Comparison of ENCODE assay signal across 24 cellular contexts in the genomic region with DNA sequence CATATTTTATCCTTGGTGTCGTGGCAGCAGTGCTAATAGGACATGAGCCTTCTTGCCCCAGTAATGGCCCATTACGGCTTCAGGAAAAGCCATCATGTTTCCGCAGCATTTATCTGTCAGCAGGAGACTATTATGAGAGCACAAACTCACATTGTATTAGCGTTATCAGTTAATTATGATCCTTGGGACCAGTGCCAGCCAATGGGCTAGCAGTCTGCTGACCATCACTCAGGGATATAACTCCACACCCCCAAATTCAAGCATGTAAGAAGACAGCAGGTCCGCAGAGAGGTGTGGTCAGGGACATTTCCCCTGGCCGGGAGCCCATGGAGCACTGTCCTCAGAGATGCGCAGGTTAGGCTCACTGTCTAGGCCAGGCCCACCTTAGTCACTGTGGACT. TPM values are rescaled to one million over a fixed set of nuclear protein-coding genes. Genes with fewer than 3 reads are reported as not detected.
A peak's percentile ranks its signal among the peaks of the same experiment; 100 is the strongest.
DNase-seq lines count a peak whose midpoint lies in the region; ATAC-seq and TF ChIP-seq lines count a peak whose summit lies in the region.
"Had no signal": no experiment of that assay in that cellular context is flagged by ENCODE, and none has a peak within 500 bp of the region (broad histone marks: within the 10 kb centered on the region; RNA-seq: fewer than 3 reads in every experiment).

No MANE protein-coding gene starts in this region.

- H2AFZ ChIP-seq in SK-N-SH (ENCODE audit: low read depth) = no peak overlapping the region
- H2AFZ ChIP-seq: GM23338 had no signal

- H3K27me3 ChIP-seq in SK-N-SH (ENCODE audit: insufficient read depth) = peaks cover 54% of the 10 kb centered on the region

- H4K20me1 ChIP-seq in SK-N-SH (ENCODE audit: insufficient read depth) = no peaks in the 10 kb centered on the region

- no peak for TF ChIP-seq RAD21 in SK-N-SH (IDR thresholded peaks at IDR 0.05; ENCODE audit: low read length)

- no peaks in the 10 kb centered on the region for H3K79me2 ChIP-seq in SK-N-SH (ENCODE audit: insufficient read depth)

- POLR2A ChIA-PET in SK-N-SH (lab: Yijun Ruan, JAX) = no interaction called here

- H3F3A ChIP-seq in SK-N-SH (replicated peaks; ENCODE audit: insufficient read depth) = no peaks in the 10 kb centered on the region

- no peak for TF ChIP-seq EP300 in SK-N-SH (IDR thresholded peaks at IDR 0.05; ENCODE audit: borderline replicate concordance in 1 of 2, low read depth in 1 of 2, low read length in 1 of 2)

- no peak overlapping the region for H3K4me3 ChIP-seq in SK-N-SH (ENCODE audit: low read depth in 2 of 2, low read length in 1 of 2)
- H3K4me3 ChIP-seq: BLaER1 treated with 17β-estradiol and CSF1 and Interleukin-3, amounts not matched to agents 10 nM and 100 nM; GM23338 had no signal

- H3K27ac ChIP-seq in SK-N-SH (ENCODE audit: low read depth in 2 of 2, low read length in 1 of 2) (no peak overlapping the region), substantia nigra (ENCODE audit: low read depth, low read length, poor library complexity, severe bottlenecking) (no peak overlapping the region)
- H3K27ac ChIP-seq: 22Rv1; BLaER1 treated with 17β-estradiol and CSF1 and Interleukin-3, amounts not matched to agents 10 nM and 100 nM had no signal

- ATAC-seq in SK-N-SH treated with all-trans-retinoic acid at 6 μM for 48 hours = no peak
- ATAC-seq: GM23338, HCT116 had no signal

- H3K9me2 ChIP-seq in SK-N-SH = no peaks in the 10 kb centered on the region

- H3K9me3 ChIP-seq in SK-N-SH = no peaks in the 10 kb centered on the region
- H3K9me3 ChIP-seq: BLaER1 treated with 17β-estradiol and CSF1 and Interleukin-3, amounts not matched to agents 10 nM and 100 nM had no signal

- TF ChIP-seq CTCF in SK-N-SH (IDR thresholded peaks at IDR 0.05) = no peak

- H3K4me2 ChIP-seq in SK-N-SH = no peak overlapping the region
- H3K4me2 ChIP-seq: GM23338 had no signal

- WGBS in SK-N-SH (ENCODE audit: low lambda C conversion rate) = 8% methylated on average over 4 of the region's 7 CpGs

- no peak overlapping the region for H3K9ac ChIP-seq in SK-N-SH
- H3K9ac ChIP-seq: BLaER1 treated with 17β-estradiol and CSF1 and Interleukin-3, amounts not matched to agents 10 nM and 100 nM had no signal

- CTCF ChIA-PET in SK-N-SH (lab: Yijun Ruan, JAX) = interaction anchor here (1.0 to 4.8 kb wide), 4 partner anchors 16 to 321 kb away, joined by 3 to 21 read pairs (median 11); no protein-coding TSS in a partner anchor

- DNase-seq in SK-N-SH (peak; percentile 56), NCI-H146 (lab: John Stamatoyannopoulos, UW) (peak; percentile 81), NCI-H748 (lab: John Stamatoyannopoulos, UW; ENCODE audit: unreplicated experiment) (peak; percentile 93), posterior vena cava (ENCODE audit: low spot score) (peak; percentile 47), GM19238 (ENCODE audit: insufficient read length, low spot score) (no peak), substantia nigra (lab: John Stamatoyannopoulos, UW) (no peak), activated gamma-delta T cell (lab: John Stamatoyannopoulos, UW) (no peak)
- DNase-seq: Calu3; CD4-positive, alpha-beta T cell; CD8-positive, alpha-beta memory T cell; DMS53; DMS79 treated with DMSO at 0.1 percent for 48 hours; GF-D8; H9 had no signal

- no peaks in the 10 kb centered on the region for H3K36me3 ChIP-seq in SK-N-SH (replicated peaks in 1 of 2; ENCODE audit: control insufficient read depth in 1 of 2, insufficient read depth in 2 of 2, low read length in 1 of 2)
- H3K36me3 ChIP-seq: BLaER1 treated with 17β-estradiol and CSF1 and Interleukin-3, amounts not matched to agents 10 nM and 100 nM had no signal

- H3K4me1 ChIP-seq in SK-N-SH (ENCODE audit: control insufficient read depth in 1 of 2, insufficient read depth in 2 of 2, low read depth in 1 of 2, low read length in 1 of 2) = peaks cover 0 to 6% of the 10 kb centered on the region in 2 experiments; a peak in 2 of 4 replicates

- intact Hi-C loops in posterior vena cava (cut with DNase I) = no loop called here

TF ChIP-seq in SK-N-SH, 30 proteins besides CTCF, POLR2A, EP300 and RAD21:
- no peak for TF ChIP-seq TAF1 (IDR thresholded peaks at IDR 0.05; ENCODE audit: borderline replicate concordance, low read depth, low read length)
- TF ChIP-seq GATA2 (CRISPR knock-in tag; IDR thresholded peaks at IDR 0.05) = peak; percentile 25; the same call in 1 of the 2 replicates

TF ChIP-seq in SK-N-SH treated with all-trans-retinoic acid at 6 μM for 48 hours, 23 proteins besides CTCF, POLR2A, EP300 and RAD21 (continues in another document):
- TF ChIP-seq, protein P1, sequence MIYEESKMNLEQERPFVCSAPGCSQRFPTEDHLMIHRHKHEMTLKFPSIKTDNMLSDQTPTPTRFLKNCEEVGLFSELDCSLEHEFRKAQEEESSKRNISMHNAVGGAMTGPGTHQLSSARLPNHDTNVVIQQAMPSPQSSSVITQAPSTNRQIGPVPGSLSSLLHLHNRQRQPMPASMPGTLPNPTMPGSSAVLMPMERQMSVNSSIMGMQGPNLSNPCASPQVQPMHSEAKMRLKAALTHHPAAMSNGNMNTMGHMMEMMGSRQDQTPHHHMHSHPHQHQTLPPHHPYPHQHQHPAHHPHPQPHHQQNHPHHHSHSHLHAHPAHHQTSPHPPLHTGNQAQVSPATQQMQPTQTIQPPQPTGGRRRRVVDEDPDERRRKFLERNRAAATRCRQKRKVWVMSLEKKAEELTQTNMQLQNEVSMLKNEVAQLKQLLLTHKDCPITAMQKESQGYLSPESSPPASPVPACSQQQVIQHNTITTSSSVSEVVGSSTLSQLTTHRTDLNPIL (CRISPR knock-in tag; IDR thresholded peaks at IDR 0.05; ENCODE audit: low read depth) = no peak
- TF ChIP-seq BACH2 (CRISPR knock-in tag; IDR thresholded peaks at IDR 0.05; ENCODE audit: borderline replicate concordance) = no peak
- TF ChIP-seq PPARA (CRISPR knock-in tag; IDR thresholded peaks at IDR 0.05; ENCODE audit: borderline replicate concordance) = no peak
- no peak for TF ChIP-seq SNAI2 (CRISPR knock-in tag; IDR thresholded peaks at IDR 0.05)
- TF ChIP-seq, protein P2, sequence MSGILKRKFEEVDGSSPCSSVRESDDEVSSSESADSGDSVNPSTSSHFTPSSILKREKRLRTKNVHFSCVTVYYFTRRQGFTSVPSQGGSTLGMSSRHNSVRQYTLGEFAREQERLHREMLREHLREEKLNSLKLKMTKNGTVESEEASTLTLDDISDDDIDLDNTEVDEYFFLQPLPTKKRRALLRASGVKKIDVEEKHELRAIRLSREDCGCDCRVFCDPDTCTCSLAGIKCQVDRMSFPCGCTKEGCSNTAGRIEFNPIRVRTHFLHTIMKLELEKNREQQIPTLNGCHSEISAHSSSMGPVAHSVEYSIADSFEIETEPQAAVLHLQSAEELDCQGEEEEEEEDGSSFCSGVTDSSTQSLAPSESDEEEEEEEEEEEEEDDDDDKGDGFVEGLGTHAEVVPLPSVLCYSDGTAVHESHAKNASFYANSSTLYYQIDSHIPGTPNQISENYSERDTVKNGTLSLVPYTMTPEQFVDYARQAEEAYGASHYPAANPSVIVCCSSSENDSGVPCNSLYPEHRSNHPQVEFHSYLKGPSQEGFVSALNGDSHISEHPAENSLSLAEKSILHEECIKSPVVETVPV (CRISPR knock-in tag; IDR thresholded peaks at IDR 0.05) = no peak
- TF ChIP-seq ZNF8 (CRISPR knock-in tag; IDR thresholded peaks at IDR 0.05) = no peak
- no peak for TF ChIP-seq TCF4 (CRISPR knock-in tag; IDR thresholded peaks at IDR 0.05; ENCODE audit: borderline replicate concordance)
- TF ChIP-seq GLIS3 (CRISPR knock-in tag; IDR thresholded peaks at IDR 0.05) = no peak
- TF ChIP-seq ZC3H10 (CRISPR knock-in tag; IDR thresholded peaks at IDR 0.05) = no peak
- no peak for TF ChIP-seq ESRRG (CRISPR knock-in tag; IDR thresholded peaks at IDR 0.05)
- no peak for TF ChIP-seq TOX (CRISPR knock-in tag; IDR thresholded peaks at IDR 0.05; ENCODE audit: borderline replicate concordance)
- TF ChIP-seq, protein P3, sequence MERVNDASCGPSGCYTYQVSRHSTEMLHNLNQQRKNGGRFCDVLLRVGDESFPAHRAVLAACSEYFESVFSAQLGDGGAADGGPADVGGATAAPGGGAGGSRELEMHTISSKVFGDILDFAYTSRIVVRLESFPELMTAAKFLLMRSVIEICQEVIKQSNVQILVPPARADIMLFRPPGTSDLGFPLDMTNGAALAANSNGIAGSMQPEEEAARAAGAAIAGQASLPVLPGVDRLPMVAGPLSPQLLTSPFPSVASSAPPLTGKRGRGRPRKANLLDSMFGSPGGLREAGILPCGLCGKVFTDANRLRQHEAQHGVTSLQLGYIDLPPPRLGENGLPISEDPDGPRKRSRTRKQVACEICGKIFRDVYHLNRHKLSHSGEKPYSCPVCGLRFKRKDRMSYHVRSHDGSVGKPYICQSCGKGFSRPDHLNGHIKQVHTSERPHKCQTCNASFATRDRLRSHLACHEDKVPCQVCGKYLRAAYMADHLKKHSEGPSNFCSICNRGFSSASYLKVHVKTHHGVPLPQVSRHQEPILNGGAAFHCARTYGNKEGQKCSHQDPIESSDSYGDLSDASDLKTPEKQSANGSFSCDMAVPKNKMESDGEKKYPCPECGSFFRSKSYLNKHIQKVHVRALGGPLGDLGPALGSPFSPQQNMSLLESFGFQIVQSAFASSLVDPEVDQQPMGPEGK (CRISPR knock-in tag; IDR thresholded peaks at IDR 0.05; ENCODE audit: borderline replicate concordance) = no peak
- TF ChIP-seq OSR1 (CRISPR knock-in tag; IDR thresholded peaks at IDR 0.05) = no peak
- TF ChIP-seq, protein P4, sequence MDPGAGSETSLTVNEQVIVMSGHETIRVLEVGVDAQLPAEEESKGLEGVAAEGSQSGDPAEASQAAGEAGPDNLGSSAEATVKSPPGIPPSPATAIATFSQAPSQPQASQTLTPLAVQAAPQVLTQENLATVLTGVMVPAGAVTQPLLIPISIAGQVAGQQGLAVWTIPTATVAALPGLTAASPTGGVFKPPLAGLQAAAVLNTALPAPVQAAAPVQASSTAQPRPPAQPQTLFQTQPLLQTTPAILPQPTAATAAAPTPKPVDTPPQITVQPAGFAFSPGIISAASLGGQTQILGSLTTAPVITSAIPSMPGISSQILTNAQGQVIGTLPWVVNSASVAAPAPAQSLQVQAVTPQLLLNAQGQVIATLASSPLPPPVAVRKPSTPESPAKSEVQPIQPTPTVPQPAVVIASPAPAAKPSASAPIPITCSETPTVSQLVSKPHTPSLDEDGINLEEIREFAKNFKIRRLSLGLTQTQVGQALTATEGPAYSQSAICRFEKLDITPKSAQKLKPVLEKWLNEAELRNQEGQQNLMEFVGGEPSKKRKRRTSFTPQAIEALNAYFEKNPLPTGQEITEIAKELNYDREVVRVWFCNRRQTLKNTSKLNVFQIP (CRISPR knock-in tag; IDR thresholded peaks at IDR 0.05; ENCODE audit: borderline replicate concordance, low read depth) = no peak

RNA-seq across cellular contexts. Expression of a gene that starts 4.9 kb away (rescaled TPM):
- polyA plus RNA-seq in SK-N-SH (2012; rRNA removed) = 0.05 and 0.06 TPM in 2 replicates
- polyA plus RNA-seq in SK-N-SH (2012; cell fraction: cytosol; rRNA removed) = 0.04 TPM in 1 of 2 replicates, not detected in the other
- polyA plus RNA-seq in SK-N-SH (2012; cell fraction: nucleus; rRNA removed) = 0.11 and 0.14 TPM in 2 replicates
- under 1 TPM; 0.60 to 0.95 TPM for total RNA-seq in posterior vena cava
- total RNA-seq: B cell; CD8-positive, alpha-beta memory T cell; Daoy; G401 had no signal
- polyA plus RNA-seq: AG04450; CD14-positive monocyte; CD8-positive, alpha-beta memory T cell had no signal

Comparison
In these comparisons a context has a peak if more than half of its experiments do, and no peak if none do; other contexts are left out.
1. DNase-seq: peak in SK-N-SH (single experiment), NCI-H146 (single experiment), NCI-H748 (single experiment) and posterior vena cava (single experiment); none in GM19238 (single experiment), substantia nigra (0 of 49) and activated gamma-delta T cell (single experiment).